Comparison of ENCODE assay signal across 1 cellular context in the genomic region with DNA sequence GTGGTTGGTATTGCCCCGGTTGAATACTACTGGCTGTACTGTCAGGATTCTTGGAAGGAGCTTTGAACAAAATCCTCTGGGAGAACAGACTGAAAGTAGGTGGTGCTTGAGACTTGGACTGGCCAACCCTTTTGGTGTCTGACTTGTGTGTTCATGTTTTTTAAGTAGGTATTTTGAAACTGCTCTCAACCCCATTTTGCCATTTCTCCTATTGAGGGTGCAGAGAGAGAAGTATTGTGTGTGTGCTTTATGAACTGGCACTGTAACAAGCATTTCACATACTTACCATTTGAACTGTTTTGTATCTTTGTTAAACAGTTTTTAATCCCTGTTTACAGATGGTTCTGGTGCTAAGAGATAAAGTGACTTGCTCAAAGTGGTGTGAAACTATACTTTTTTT.
TF ChIP-seq lines count a peak whose summit lies in the region.

No MANE protein-coding gene starts in this region.

TF ChIP-seq in K562, 482 proteins besides CTCF, POLR2A, EP300 and RAD21 (continued from another document and continues in another):
- TF ChIP-seq, protein P1, sequence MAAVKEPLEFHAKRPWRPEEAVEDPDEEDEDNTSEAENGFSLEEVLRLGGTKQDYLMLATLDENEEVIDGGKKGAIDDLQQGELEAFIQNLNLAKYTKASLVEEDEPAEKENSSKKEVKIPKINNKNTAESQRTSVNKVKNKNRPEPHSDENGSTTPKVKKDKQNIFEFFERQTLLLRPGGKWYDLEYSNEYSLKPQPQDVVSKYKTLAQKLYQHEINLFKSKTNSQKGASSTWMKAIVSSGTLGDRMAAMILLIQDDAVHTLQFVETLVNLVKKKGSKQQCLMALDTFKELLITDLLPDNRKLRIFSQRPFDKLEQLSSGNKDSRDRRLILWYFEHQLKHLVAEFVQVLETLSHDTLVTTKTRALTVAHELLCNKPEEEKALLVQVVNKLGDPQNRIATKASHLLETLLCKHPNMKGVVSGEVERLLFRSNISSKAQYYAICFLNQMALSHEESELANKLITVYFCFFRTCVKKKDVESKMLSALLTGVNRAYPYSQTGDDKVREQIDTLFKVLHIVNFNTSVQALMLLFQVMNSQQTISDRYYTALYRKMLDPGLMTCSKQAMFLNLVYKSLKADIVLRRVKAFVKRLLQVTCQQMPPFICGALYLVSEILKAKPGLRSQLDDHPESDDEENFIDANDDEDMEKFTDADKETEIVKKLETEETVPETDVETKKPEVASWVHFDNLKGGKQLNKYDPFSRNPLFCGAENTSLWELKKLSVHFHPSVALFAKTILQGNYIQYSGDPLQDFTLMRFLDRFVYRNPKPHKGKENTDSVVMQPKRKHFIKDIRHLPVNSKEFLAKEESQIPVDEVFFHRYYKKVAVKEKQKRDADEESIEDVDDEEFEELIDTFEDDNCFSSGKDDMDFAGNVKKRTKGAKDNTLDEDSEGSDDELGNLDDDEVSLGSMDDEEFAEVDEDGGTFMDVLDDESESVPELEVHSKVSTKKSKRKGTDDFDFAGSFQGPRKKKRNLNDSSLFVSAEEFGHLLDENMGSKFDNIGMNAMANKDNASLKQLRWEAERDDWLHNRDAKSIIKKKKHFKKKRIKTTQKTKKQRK (IDR thresholded peaks at IDR 0.05; ENCODE audit: borderline replicate concordance, low read depth, low read length) = no peak
- TF ChIP-seq TCF7 (IDR thresholded peaks at IDR 0.05; ENCODE audit: borderline replicate concordance) (no peak), NCOR1 (IDR thresholded peaks at IDR 0.05) (peak; percentile 87), MCM5 (IDR thresholded peaks at IDR 0.05; ENCODE audit: low read depth) (no peak), ETS2 (tag; IDR thresholded peaks at IDR 0.05; ENCODE audit: borderline replicate concordance, poor library complexity, severe bottlenecking) (no peak), KLF16 (IDR thresholded peaks at IDR 0.05) (peak; percentile 50; the same call in 1 of the 2 replicates), ZNF212 (CRISPR knock-in tag; IDR thresholded peaks at IDR 0.05) (no peak), LCOR (CRISPR knock-in tag; IDR thresholded peaks at IDR 0.05) (no peak), CBX3 (IDR thresholded peaks at IDR 0.05; ENCODE audit: borderline replicate concordance in 1 of 2, low read length in 2 of 2) (peak in 1 of 2 experiments; percentile 41; a peak in 1 of 3 replicates)
- TF ChIP-seq, protein P2, sequence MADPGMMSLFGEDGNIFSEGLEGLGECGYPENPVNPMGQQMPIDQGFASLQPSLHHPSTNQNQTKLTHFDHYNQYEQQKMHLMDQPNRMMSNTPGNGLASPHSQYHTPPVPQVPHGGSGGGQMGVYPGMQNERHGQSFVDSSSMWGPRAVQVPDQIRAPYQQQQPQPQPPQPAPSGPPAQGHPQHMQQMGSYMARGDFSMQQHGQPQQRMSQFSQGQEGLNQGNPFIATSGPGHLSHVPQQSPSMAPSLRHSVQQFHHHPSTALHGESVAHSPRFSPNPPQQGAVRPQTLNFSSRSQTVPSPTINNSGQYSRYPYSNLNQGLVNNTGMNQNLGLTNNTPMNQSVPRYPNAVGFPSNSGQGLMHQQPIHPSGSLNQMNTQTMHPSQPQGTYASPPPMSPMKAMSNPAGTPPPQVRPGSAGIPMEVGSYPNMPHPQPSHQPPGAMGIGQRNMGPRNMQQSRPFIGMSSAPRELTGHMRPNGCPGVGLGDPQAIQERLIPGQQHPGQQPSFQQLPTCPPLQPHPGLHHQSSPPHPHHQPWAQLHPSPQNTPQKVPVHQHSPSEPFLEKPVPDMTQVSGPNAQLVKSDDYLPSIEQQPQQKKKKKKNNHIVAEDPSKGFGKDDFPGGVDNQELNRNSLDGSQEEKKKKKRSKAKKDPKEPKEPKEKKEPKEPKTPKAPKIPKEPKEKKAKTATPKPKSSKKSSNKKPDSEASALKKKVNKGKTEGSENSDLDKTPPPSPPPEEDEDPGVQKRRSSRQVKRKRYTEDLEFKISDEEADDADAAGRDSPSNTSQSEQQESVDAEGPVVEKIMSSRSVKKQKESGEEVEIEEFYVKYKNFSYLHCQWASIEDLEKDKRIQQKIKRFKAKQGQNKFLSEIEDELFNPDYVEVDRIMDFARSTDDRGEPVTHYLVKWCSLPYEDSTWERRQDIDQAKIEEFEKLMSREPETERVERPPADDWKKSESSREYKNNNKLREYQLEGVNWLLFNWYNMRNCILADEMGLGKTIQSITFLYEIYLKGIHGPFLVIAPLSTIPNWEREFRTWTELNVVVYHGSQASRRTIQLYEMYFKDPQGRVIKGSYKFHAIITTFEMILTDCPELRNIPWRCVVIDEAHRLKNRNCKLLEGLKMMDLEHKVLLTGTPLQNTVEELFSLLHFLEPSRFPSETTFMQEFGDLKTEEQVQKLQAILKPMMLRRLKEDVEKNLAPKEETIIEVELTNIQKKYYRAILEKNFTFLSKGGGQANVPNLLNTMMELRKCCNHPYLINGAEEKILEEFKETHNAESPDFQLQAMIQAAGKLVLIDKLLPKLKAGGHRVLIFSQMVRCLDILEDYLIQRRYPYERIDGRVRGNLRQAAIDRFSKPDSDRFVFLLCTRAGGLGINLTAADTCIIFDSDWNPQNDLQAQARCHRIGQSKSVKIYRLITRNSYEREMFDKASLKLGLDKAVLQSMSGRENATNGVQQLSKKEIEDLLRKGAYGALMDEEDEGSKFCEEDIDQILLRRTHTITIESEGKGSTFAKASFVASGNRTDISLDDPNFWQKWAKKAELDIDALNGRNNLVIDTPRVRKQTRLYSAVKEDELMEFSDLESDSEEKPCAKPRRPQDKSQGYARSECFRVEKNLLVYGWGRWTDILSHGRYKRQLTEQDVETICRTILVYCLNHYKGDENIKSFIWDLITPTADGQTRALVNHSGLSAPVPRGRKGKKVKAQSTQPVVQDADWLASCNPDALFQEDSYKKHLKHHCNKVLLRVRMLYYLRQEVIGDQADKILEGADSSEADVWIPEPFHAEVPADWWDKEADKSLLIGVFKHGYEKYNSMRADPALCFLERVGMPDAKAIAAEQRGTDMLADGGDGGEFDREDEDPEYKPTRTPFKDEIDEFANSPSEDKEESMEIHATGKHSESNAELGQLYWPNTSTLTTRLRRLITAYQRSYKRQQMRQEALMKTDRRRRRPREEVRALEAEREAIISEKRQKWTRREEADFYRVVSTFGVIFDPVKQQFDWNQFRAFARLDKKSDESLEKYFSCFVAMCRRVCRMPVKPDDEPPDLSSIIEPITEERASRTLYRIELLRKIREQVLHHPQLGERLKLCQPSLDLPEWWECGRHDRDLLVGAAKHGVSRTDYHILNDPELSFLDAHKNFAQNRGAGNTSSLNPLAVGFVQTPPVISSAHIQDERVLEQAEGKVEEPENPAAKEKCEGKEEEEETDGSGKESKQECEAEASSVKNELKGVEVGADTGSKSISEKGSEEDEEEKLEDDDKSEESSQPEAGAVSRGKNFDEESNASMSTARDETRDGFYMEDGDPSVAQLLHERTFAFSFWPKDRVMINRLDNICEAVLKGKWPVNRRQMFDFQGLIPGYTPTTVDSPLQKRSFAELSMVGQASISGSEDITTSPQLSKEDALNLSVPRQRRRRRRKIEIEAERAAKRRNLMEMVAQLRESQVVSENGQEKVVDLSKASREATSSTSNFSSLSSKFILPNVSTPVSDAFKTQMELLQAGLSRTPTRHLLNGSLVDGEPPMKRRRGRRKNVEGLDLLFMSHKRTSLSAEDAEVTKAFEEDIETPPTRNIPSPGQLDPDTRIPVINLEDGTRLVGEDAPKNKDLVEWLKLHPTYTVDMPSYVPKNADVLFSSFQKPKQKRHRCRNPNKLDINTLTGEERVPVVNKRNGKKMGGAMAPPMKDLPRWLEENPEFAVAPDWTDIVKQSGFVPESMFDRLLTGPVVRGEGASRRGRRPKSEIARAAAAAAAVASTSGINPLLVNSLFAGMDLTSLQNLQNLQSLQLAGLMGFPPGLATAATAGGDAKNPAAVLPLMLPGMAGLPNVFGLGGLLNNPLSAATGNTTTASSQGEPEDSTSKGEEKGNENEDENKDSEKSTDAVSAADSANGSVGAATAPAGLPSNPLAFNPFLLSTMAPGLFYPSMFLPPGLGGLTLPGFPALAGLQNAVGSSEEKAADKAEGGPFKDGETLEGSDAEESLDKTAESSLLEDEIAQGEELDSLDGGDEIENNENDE (IDR thresholded peaks at IDR 0.05; ENCODE audit: low read depth, low read length) = no peak
- TF ChIP-seq, protein P3, sequence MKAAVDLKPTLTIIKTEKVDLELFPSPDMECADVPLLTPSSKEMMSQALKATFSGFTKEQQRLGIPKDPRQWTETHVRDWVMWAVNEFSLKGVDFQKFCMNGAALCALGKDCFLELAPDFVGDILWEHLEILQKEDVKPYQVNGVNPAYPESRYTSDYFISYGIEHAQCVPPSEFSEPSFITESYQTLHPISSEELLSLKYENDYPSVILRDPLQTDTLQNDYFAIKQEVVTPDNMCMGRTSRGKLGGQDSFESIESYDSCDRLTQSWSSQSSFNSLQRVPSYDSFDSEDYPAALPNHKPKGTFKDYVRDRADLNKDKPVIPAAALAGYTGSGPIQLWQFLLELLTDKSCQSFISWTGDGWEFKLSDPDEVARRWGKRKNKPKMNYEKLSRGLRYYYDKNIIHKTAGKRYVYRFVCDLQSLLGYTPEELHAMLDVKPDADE (conservative IDR thresholded peaks at IDR 0.05; ENCODE audit: control insufficient read depth, low read depth, low read length) = no peak
- TF ChIP-seq, protein P4, sequence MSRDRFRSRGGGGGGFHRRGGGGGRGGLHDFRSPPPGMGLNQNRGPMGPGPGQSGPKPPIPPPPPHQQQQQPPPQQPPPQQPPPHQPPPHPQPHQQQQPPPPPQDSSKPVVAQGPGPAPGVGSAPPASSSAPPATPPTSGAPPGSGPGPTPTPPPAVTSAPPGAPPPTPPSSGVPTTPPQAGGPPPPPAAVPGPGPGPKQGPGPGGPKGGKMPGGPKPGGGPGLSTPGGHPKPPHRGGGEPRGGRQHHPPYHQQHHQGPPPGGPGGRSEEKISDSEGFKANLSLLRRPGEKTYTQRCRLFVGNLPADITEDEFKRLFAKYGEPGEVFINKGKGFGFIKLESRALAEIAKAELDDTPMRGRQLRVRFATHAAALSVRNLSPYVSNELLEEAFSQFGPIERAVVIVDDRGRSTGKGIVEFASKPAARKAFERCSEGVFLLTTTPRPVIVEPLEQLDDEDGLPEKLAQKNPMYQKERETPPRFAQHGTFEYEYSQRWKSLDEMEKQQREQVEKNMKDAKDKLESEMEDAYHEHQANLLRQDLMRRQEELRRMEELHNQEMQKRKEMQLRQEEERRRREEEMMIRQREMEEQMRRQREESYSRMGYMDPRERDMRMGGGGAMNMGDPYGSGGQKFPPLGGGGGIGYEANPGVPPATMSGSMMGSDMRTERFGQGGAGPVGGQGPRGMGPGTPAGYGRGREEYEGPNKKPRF (IDR thresholded peaks at IDR 0.05; ENCODE audit: low read depth, low read length) = no peak
- TF ChIP-seq, protein P5, sequence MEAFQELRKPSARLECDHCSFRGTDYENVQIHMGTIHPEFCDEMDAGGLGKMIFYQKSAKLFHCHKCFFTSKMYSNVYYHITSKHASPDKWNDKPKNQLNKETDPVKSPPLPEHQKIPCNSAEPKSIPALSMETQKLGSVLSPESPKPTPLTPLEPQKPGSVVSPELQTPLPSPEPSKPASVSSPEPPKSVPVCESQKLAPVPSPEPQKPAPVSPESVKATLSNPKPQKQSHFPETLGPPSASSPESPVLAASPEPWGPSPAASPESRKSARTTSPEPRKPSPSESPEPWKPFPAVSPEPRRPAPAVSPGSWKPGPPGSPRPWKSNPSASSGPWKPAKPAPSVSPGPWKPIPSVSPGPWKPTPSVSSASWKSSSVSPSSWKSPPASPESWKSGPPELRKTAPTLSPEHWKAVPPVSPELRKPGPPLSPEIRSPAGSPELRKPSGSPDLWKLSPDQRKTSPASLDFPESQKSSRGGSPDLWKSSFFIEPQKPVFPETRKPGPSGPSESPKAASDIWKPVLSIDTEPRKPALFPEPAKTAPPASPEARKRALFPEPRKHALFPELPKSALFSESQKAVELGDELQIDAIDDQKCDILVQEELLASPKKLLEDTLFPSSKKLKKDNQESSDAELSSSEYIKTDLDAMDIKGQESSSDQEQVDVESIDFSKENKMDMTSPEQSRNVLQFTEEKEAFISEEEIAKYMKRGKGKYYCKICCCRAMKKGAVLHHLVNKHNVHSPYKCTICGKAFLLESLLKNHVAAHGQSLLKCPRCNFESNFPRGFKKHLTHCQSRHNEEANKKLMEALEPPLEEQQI (IDR thresholded peaks at IDR 0.05) = no peak
- TF ChIP-seq, protein P6, sequence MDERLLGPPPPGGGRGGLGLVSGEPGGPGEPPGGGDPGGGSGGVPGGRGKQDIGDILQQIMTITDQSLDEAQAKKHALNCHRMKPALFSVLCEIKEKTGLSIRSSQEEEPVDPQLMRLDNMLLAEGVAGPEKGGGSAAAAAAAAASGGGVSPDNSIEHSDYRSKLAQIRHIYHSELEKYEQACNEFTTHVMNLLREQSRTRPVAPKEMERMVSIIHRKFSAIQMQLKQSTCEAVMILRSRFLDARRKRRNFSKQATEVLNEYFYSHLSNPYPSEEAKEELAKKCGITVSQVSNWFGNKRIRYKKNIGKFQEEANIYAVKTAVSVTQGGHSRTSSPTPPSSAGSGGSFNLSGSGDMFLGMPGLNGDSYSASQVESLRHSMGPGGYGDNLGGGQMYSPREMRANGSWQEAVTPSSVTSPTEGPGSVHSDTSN (CRISPR knock-in tag; IDR thresholded peaks at IDR 0.05; ENCODE audit: low read depth) = no peak
- TF ChIP-seq, protein P6 (tag; conservative IDR thresholded peaks at IDR 0.05; ENCODE audit: low read depth) = 0 out of 2 replicates have a peak, but pooled peaks have one; percentile 15
- TF ChIP-seq, protein P7, sequence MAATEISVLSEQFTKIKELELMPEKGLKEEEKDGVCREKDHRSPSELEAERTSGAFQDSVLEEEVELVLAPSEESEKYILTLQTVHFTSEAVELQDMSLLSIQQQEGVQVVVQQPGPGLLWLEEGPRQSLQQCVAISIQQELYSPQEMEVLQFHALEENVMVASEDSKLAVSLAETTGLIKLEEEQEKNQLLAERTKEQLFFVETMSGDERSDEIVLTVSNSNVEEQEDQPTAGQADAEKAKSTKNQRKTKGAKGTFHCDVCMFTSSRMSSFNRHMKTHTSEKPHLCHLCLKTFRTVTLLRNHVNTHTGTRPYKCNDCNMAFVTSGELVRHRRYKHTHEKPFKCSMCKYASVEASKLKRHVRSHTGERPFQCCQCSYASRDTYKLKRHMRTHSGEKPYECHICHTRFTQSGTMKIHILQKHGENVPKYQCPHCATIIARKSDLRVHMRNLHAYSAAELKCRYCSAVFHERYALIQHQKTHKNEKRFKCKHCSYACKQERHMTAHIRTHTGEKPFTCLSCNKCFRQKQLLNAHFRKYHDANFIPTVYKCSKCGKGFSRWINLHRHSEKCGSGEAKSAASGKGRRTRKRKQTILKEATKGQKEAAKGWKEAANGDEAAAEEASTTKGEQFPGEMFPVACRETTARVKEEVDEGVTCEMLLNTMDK (IDR thresholded peaks at IDR 0.05; ENCODE audit: borderline replicate concordance, insufficient read depth, low read depth, low read length, poor library complexity, severe bottlenecking) = no peak
- TF ChIP-seq, protein P8, sequence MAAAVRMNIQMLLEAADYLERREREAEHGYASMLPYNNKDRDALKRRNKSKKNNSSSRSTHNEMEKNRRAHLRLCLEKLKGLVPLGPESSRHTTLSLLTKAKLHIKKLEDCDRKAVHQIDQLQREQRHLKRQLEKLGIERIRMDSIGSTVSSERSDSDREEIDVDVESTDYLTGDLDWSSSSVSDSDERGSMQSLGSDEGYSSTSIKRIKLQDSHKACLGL (CRISPR knock-in tag; IDR thresholded peaks at IDR 0.05; ENCODE audit: borderline replicate concordance, poor library complexity, severe bottlenecking) = no peak
